30 cellular contexts compared by ENCODE assay signal in the genomic region with DNA sequence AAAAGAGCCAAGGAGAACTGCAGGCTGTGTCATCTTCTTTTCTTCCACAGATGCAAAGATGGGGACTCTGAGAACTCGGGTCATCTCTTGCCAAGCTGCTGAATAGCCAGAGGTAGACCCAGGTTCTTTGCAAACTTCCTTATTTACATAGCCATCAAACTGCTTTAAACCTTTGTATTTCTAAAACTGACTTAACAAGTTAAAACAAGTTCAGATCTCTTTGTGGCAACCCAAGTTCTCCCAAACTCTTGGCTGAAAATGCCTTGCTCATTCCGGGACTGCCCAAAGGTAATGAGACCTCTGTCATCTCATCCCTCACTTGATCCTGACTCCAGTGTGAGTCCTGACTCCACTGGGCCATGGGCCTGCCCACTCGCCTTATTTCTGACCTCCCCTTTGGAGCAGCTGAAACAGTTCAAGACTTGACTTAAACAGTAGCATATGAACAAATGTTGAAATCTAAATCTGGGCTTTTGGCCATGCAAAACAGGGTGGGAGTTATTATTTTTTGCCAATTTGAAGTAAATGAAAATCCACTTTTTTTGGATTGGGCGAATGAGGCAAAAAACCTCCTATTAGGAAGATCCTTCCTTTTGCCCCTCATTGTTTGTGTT. TPM values are rescaled to one million over a fixed set of nuclear protein-coding genes. Genes with fewer than 3 reads are reported as not detected.
DNase-seq lines count a peak whose midpoint lies in the region; ATAC-seq and TF ChIP-seq lines count a peak whose summit lies in the region.
"Had no signal": no experiment of that assay in that cellular context is flagged by ENCODE, and none has a peak within 500 bp of the region (broad histone marks: within the 10 kb centered on the region; RNA-seq: fewer than 3 reads in every experiment).

No MANE protein-coding gene starts in this region.

- CTCF ChIA-PET in Caco-2 (lab: Charles Lee): no interaction called here

- H3K27me3 Mint-ChIP-seq in Caco-2 (ENCODE audit: insufficient read depth, unreplicated experiment): no peaks in the 10 kb centered on the region
- H3K27me3 Mint-ChIP-seq: activated CD8-positive, alpha-beta T cell treated with anti-CD3 and anti-CD28 coated beads for 36 hours; activated naive CD8-positive, alpha-beta T cell treated with anti-CD3 and anti-CD28 coated beads for 36 hours; CD8-positive, alpha-beta memory T cell; stimulated activated memory B cell treated with anti-CD40 and anti-IgM and Interleukin-4, amounts not matched to agents 10 μg/mL and 1 μg/mL and 100 μg/mL, for 72 hours had no signal

- H3K9me3 ChIP-seq in fibroblast of lung (ENCODE audit: control insufficient read depth, insufficient read depth, low read depth, low read length) (no peaks in the 10 kb centered on the region), Caco-2 (no peaks in the 10 kb centered on the region)
- H3K9me3 ChIP-seq: BE2C, HAP-1, sigmoid colon, suprapubic skin, upper lobe of right lung had no signal

- TF ChIP-seq CTCF in fibroblast of lung (conservative IDR thresholded peaks at IDR 0.05 in 1 of 2, IDR thresholded peaks at IDR 0.05 in 1 of 2; ENCODE audit: low read depth in 1 of 2, low read length in 2 of 2): no peak
- TF ChIP-seq CTCF in Caco-2 (IDR thresholded peaks at IDR 0.05; ENCODE audit: insufficient read depth in 1 of 2, low read depth in 1 of 2, low read length in 1 of 2, severe bottlenecking in 1 of 2, unreplicated experiment in 1 of 2): no peak

- H3K27me3 ChIP-seq in fibroblast of lung (ENCODE audit: control insufficient read depth, insufficient read depth, low read length): no peaks in the 10 kb centered on the region
- no peaks in the 10 kb centered on the region for H3K27me3 ChIP-seq in Caco-2 (replicated peaks; ENCODE audit: control insufficient read depth, insufficient read depth, low read length)
- H3K27me3 ChIP-seq: BE2C, sigmoid colon, suprapubic skin, upper lobe of right lung had no signal

- no peak overlapping the region for H3K4me3 Mint-ChIP-seq in Caco-2 (ENCODE audit: unreplicated experiment)
- H3K4me3 Mint-ChIP-seq: activated CD8-positive, alpha-beta T cell treated with anti-CD3 and anti-CD28 coated beads for 36 hours; activated naive CD8-positive, alpha-beta T cell treated with anti-CD3 and anti-CD28 coated beads for 36 hours; stimulated activated memory B cell treated with anti-CD40 and anti-IgM and Interleukin-4, amounts not matched to agents 10 μg/mL and 1 μg/mL and 100 μg/mL, for 72 hours had no signal

- no peak for ATAC-seq in GM21576 (IDR thresholded peaks at IDR 0.05; ENCODE audit: unreplicated experiment)
- ATAC-seq in HG02798 (IDR thresholded peaks at IDR 0.05; ENCODE audit: poor library complexity, unreplicated experiment): no peak
- ATAC-seq: activated CD4-positive, CD25-positive, alpha-beta regulatory T cell treated with anti-CD3 and anti-CD28 coated beads, Interleukin-2, amount 50 U/mL, for 24 hours; activated CD8-positive, alpha-beta T cell treated with anti-CD3 and anti-CD28 coated beads for 36 hours; stimulated activated memory B cell treated with anti-CD40 and anti-IgM and Interleukin-4, amounts not matched to agents 10 μg/mL and 1 μg/mL and 100 μg/mL, for 72 hours; upper lobe of right lung had no signal

- H3K4me1 Mint-ChIP-seq in Caco-2 (ENCODE audit: low read depth, unreplicated experiment): no peaks in the 10 kb centered on the region
- H3K4me1 Mint-ChIP-seq: activated naive CD8-positive, alpha-beta T cell treated with anti-CD3 and anti-CD28 coated beads for 36 hours; CD8-positive, alpha-beta memory T cell; stimulated activated memory B cell treated with anti-CD40 and anti-IgM and Interleukin-4, amounts not matched to agents 10 μg/mL and 1 μg/mL and 100 μg/mL, for 72 hours had no signal

- no peaks in the 10 kb centered on the region for H4K20me1 ChIP-seq in fibroblast of lung (ENCODE audit: control insufficient read depth, extremely low read depth, insufficient read depth, low read length)

- no peak overlapping the region for H3K27ac Mint-ChIP-seq in Caco-2 (ENCODE audit: unreplicated experiment)
- H3K27ac Mint-ChIP-seq: activated CD8-positive, alpha-beta T cell treated with anti-CD3 and anti-CD28 coated beads for 36 hours; activated naive CD8-positive, alpha-beta T cell treated with anti-CD3 and anti-CD28 coated beads for 36 hours; stimulated activated memory B cell treated with anti-CD40 and anti-IgM and Interleukin-4, amounts not matched to agents 10 μg/mL and 1 μg/mL and 100 μg/mL, for 72 hours had no signal

- POLR2A ChIA-PET in Caco-2 (lab: Charles Lee): no interaction called here

- H2AFZ ChIP-seq in fibroblast of lung (ENCODE audit: low read length): no peak overlapping the region

- no peaks in the 10 kb centered on the region for H3K36me3 Mint-ChIP-seq in Caco-2 (ENCODE audit: insufficient read depth, unreplicated experiment)
- H3K36me3 Mint-ChIP-seq: activated naive CD8-positive, alpha-beta T cell treated with anti-CD3 and anti-CD28 coated beads for 36 hours; stimulated activated memory B cell treated with anti-CD40 and anti-IgM and Interleukin-4, amounts not matched to agents 10 μg/mL and 1 μg/mL and 100 μg/mL, for 72 hours had no signal

- H3K4me2 ChIP-seq in fibroblast of lung (ENCODE audit: extremely low read depth, insufficient read depth, low read length): no peak overlapping the region

- H3K4me3 ChIP-seq in fibroblast of lung (replicated peaks in 1 of 4; ENCODE audit: control extremely low read depth in 1 of 4, insufficient read depth in 1 of 4, low read depth in 3 of 4, low read length in 4 of 4): no peak overlapping the region
- no peak overlapping the region for H3K4me3 ChIP-seq in Caco-2 (ENCODE audit: low read depth, low read length)
- H3K4me3 ChIP-seq: HAP-1, sigmoid colon, suprapubic skin, upper lobe of right lung had no signal

- H3K36me3 ChIP-seq in fibroblast of lung (ENCODE audit: control insufficient read depth, insufficient read depth, low read length) (no peaks in the 10 kb centered on the region), Caco-2 (ENCODE audit: control insufficient read depth, insufficient read depth, low read length) (no peaks in the 10 kb centered on the region)
- H3K36me3 ChIP-seq: BE2C, HAP-1, sigmoid colon, suprapubic skin, upper lobe of right lung had no signal

- BruUV-seq in Caco-2 (replicated peaks; lab: Mats Ljungman, UMichigan): no TSS peak

- H3K4me1 ChIP-seq in fibroblast of lung (ENCODE audit: control insufficient read depth, extremely low read depth, insufficient read depth, low read length): no peaks in the 10 kb centered on the region
- no peaks in the 10 kb centered on the region for H3K4me1 ChIP-seq in Caco-2
- H3K4me1 ChIP-seq: BE2C, HAP-1, suprapubic skin, upper lobe of right lung had no signal

- intact Hi-C loops in Caco-2 (cut with micrococcal nuclease; ENCODE audit: unreplicated experiment): no loop called here

- H3K79me2 ChIP-seq in fibroblast of lung (ENCODE audit: control insufficient read depth, insufficient read depth, low read length): no peaks in the 10 kb centered on the region

- no peak overlapping the region for H3K27ac ChIP-seq in fibroblast of lung (ENCODE audit: insufficient read depth, low read length)
- H3K27ac ChIP-seq: sigmoid colon, suprapubic skin, upper lobe of right lung had no signal

- no peak overlapping the region for H3K9ac ChIP-seq in fibroblast of lung (ENCODE audit: insufficient read depth, low read length)

- H3K9me3 Mint-ChIP-seq in Caco-2 (ENCODE audit: unreplicated experiment): no peaks in the 10 kb centered on the region
- H3K9me3 Mint-ChIP-seq: activated CD8-positive, alpha-beta T cell treated with anti-CD3 and anti-CD28 coated beads for 36 hours had no signal

- DNase-seq in GM03348 (ENCODE audit: low spot score) (peak; percentile 27), brain pericyte (ENCODE audit: low read depth, low spot score) (peak; percentile 30), fibroblast of lung (ENCODE audit: low read depth in 2 of 2) (peak; percentile 18 to 89), left kidney (ENCODE audit: low read depth, low spot score) (peak; percentile 53), Caco-2 (no peak), NCI-H446 treated with DMSO at 0.1 percent for 48 hours (lab: John Stamatoyannopoulos, UW) (no peak)
- DNase-seq: activated CD8-positive, alpha-beta T cell treated with anti-CD3 and anti-CD28 coated beads for 36 hours; activated naive CD8-positive, alpha-beta T cell treated with anti-CD3 and anti-CD28 coated beads for 36 hours; activated T-cell treated with anti-CD3 and anti-CD28 coated beads for 4 hours; BE2C; CD8-positive, alpha-beta memory T cell; DMS153; erythroblast; glutamatergic neuron; KBM-7; MM.1S; NCI-H1417 treated with DMSO at 0.1 percent for 48 hours; NCI-H2081 treated with DMSO at 0.1 percent for 48 hours; NCI-H345; NCI-H774; sigmoid colon; stimulated activated CD4-positive, alpha-beta T cell treated with anti-CD3 and anti-CD28 coated beads, Interleukin-4, amount 100 ng/mL, for 4 hours; upper lobe of right lung had no signal

RNA-seq across cellular contexts. Expression of gene FBXL7, which starts 50.6 kb away (rescaled TPM):
- total RNA-seq in fibroblast of lung (3.3 and 6.4 TPM in 2 replicates), Caco-2 (2022) (not detected in 2 replicates)
- 12.9 and 15.3 TPM in 2 replicates for polyA plus RNA-seq in fibroblast of lung
- 13.3 and 13.9 TPM in 2 replicates for polyA plus RNA-seq in fibroblast of lung (2012)
- polyA minus RNA-seq in fibroblast of lung (ENCODE audit: low replicate concordance): 69.1 and 70.7 TPM in 2 replicates
- total RNA-seq: activated CD8-positive, alpha-beta T cell treated with anti-CD3 and anti-CD28 coated beads for 36 hours; activated naive CD8-positive, alpha-beta T cell treated with anti-CD3 and anti-CD28 coated beads for 36 hours; CD8-positive, alpha-beta memory T cell; T-helper 1 cell treated with Interleukin-12 subunit alpha and Interleukin-12 subunit beta and Interleukin-4 antibody, amounts not matched to agents 30 ng/mL and 1 ng/mL, for 36 hours had no signal
- polyA plus RNA-seq: CD8-positive, alpha-beta memory T cell had no signal

Comparison
In these comparisons a context has a peak if more than half of its experiments do, and no peak if none do; other contexts are left out.
1. DNase-seq: peak in GM03348 (single experiment), brain pericyte (single experiment), fibroblast of lung (2 of 2) and left kidney (single experiment); none in Caco-2 (0 of 2) and NCI-H446 treated with DMSO at 0.1 percent for 48 hours (single experiment).